18 cellular contexts compared by ENCODE assay signal in the genomic region with DNA sequence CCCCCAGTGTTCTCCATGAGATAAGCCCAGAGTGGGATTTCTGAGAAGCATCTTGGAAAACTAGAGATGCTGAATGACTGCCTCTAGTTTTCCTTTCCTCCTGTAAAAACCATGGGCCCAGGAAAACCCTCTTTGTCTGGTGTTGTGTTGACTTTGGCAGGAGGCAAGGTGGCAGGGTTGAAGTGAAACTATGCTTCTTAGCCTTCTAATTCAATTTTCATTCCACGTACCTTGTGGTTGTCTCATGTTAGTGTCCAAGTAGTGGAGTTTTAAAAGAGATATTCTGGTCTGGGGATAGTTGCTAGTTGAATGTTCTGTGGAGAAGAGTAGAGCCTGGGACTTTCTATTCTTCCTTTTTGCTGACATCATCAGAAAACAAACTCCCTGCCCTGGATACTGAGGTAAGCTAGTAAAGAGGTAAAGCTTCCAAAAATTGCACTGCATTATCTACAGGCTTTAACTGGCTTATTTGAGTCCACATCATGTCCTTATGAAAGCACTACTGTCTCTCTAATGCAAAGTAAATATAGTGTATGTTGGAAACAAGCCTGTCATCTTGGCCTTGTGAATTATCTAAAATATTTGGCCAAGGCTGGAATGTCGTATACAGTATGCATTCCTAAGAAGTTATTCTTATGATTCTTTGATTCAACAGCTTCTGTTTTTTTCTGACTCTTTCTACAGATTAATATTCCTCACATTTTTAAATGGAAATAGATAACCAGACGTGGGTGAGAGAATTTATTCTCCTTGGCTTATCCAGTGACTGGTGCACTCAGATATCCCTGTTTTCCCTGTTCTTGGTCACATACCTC. TPM values are rescaled to one million over a fixed set of nuclear protein-coding genes. Genes with fewer than 3 reads are reported as not detected.
DNase-seq lines count a peak whose midpoint lies in the region; TF ChIP-seq lines count a peak whose summit lies in the region.
"Had no signal": no experiment of that assay in that cellular context is flagged by ENCODE, and none has a peak within 500 bp of the region (broad histone marks: within the 10 kb centered on the region; RNA-seq: fewer than 3 reads in every experiment).

A gene with protein sequence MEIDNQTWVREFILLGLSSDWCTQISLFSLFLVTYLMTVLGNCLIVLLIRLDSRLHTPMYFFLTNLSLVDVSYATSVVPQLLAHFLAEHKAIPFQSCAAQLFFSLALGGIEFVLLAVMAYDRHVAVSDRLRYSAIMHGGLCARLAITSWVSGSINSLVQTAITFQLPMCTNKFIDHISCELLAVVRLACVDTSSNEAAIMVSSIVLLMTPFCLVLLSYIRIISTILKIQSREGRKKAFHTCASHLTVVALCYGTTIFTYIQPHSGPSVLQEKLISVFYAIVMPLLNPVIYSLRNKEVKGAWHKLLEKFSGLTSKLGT (plus strand): TSS at position 708 of the 815 bp plus-strand sequence. CDS start 0 bp downstream, at position 708.

- peak within 1 kb of the TSS; percentile 70 for H3K4me2 ChIP-seq in smooth muscle cell

- peaks cover 4% of the 10 kb centered on the region for H3K4me1 ChIP-seq in smooth muscle cell (ENCODE audit: low read depth)
- H3K4me1 ChIP-seq: thyroid gland had no signal

- H3K27me3 Mint-ChIP-seq in immature natural killer cell (ENCODE audit: low read depth in 3 of 3): peaks cover 1 to 15% (median 4%) of the 10 kb centered on the region in 3 donors

- peaks cover 2 to 11% (median 6%) of the 10 kb centered on the region in 6 donors for H3K9me3 Mint-ChIP-seq in immature natural killer cell
- H3K9me3 Mint-ChIP-seq: T-helper 2 cell treated with Interferon-gamma antibody and Interleukin-4, amounts not matched to agents 5 μg/mL and 100 μg/mL, for 36 hours had no signal

- H3K36me3 ChIP-seq in smooth muscle cell (ENCODE audit: low read depth): no peaks in the 10 kb centered on the region
- H3K36me3 ChIP-seq: thyroid gland had no signal

- H3K27ac Mint-ChIP-seq in immature natural killer cell: no peak within 1 kb of the TSS
- H3K27ac Mint-ChIP-seq: activated B cell treated with CpG ODN at 0.5 μM for 24 hours; activated T-cell treated with anti-CD3 and anti-CD28 coated beads, Interleukin-2, amount 50 U/mL, for 72 hours; naive thymus-derived CD4-positive, alpha-beta T cell; stimulated activated memory B cell treated with anti-CD40 and anti-IgM and Interleukin-4, amounts not matched to agents 10 μg/mL and 1 μg/mL and 100 μg/mL, for 72 hours; T-helper 2 cell treated with Interferon-gamma antibody and Interleukin-4, amounts not matched to agents 5 μg/mL and 100 μg/mL, for 36 hours had no signal

- peak; percentile 51 for DNase-seq in GM04503 (ENCODE audit: low read depth)
- DNase-seq in fibroblast of the aortic adventitia (ENCODE audit: low read depth): peak; percentile 88
- DNase-seq in smooth muscle cell (lab: John Stamatoyannopoulos, UW; ENCODE audit: unreplicated experiment): no peak
- DNase-seq in activated gamma-delta T cell treated with Interleukin-2 at 50 U/mL for 16 hours: no peak
- no peak for DNase-seq in dermis blood vessel endothelial cell
- DNase-seq in immature natural killer cell: no peak
- DNase-seq: activated B cell treated with CpG ODN at 0.5 μM for 24 hours; activated T-cell treated with anti-CD3 and anti-CD28 coated beads, Interleukin-2, amount 50 U/mL, for 72 hours; naive thymus-derived CD4-positive, alpha-beta T cell; NCI-H187 treated with DMSO at 0.1 percent for 48 hours; NCI-H524; SHP77 treated with DMSO at 0.1 percent for 48 hours; thyroid gland had no signal

- TF ChIP-seq CTCF in fibroblast of the aortic adventitia (IDR thresholded peaks at IDR 0.05; ENCODE audit: insufficient read depth, low read length): no peak
- TF ChIP-seq CTCF in smooth muscle cell (IDR thresholded peaks at IDR 0.05; ENCODE audit: borderline replicate concordance, insufficient read depth, poor library complexity, severe bottlenecking): no peak

- no peaks in the 10 kb centered on the region for H3K79me2 ChIP-seq in smooth muscle cell (ENCODE audit: low read depth)

- H3K4me1 Mint-ChIP-seq in immature natural killer cell: no peaks in the 10 kb centered on the region
- H3K4me1 Mint-ChIP-seq: activated B cell treated with CpG ODN at 0.5 μM for 24 hours; stimulated activated memory B cell treated with anti-CD40 and anti-IgM and Interleukin-4, amounts not matched to agents 10 μg/mL and 1 μg/mL and 100 μg/mL, for 72 hours had no signal

- H3K4me3 ChIP-seq in fibroblast of the aortic adventitia (ENCODE audit: low read depth, low read length): no peak within 1 kb of the TSS
- no peak within 1 kb of the TSS for H3K4me3 ChIP-seq in smooth muscle cell
- H3K4me3 ChIP-seq: thyroid gland had no signal

- H3K4me3 Mint-ChIP-seq in immature natural killer cell: no peak within 1 kb of the TSS
- H3K4me3 Mint-ChIP-seq: activated B cell treated with CpG ODN at 0.5 μM for 24 hours; activated T-cell treated with anti-CD3 and anti-CD28 coated beads, Interleukin-2, amount 50 U/mL, for 72 hours; naive thymus-derived CD4-positive, alpha-beta T cell; stimulated activated memory B cell treated with anti-CD40 and anti-IgM and Interleukin-4, amounts not matched to agents 10 μg/mL and 1 μg/mL and 100 μg/mL, for 72 hours; T-helper 2 cell treated with Interferon-gamma antibody and Interleukin-4, amounts not matched to agents 5 μg/mL and 100 μg/mL, for 36 hours had no signal

- 41% methylated on average over 3 of the region's 3 CpGs for WGBS in smooth muscle cell (ENCODE audit: low lambda C conversion rate)

- H3K9ac ChIP-seq in smooth muscle cell (ENCODE audit: low read depth): peak within 1 kb of the TSS; percentile 79

- peaks cover 6% of the 10 kb centered on the region for H3F3A ChIP-seq in smooth muscle cell (ENCODE audit: low read depth)

- no peak within 1 kb of the TSS for H2AFZ ChIP-seq in smooth muscle cell (ENCODE audit: low read depth)

- H3K9me3 ChIP-seq in smooth muscle cell (replicated peaks; ENCODE audit: low read depth): no peaks in the 10 kb centered on the region
- H3K9me3 ChIP-seq: thyroid gland had no signal

- no peaks in the 10 kb centered on the region for H3K27me3 ChIP-seq in smooth muscle cell (ENCODE audit: low read depth)
- H3K27me3 ChIP-seq: thyroid gland had no signal

- no peaks in the 10 kb centered on the region for H4K20me1 ChIP-seq in smooth muscle cell (ENCODE audit: low read depth)

- H3K27ac ChIP-seq in angular gyrus (ENCODE audit: low read depth, low read length): peak within 1 kb of the TSS; percentile 4
- peak within 1 kb of the TSS; percentile 98 for H3K27ac ChIP-seq in smooth muscle cell (ENCODE audit: low read depth)
- H3K27ac ChIP-seq: thyroid gland had no signal

- H3K36me3 Mint-ChIP-seq in immature natural killer cell: no peaks in the 10 kb centered on the region

RNA-seq across cellular contexts. Expression of the gene that starts here (rescaled TPM):
- total RNA-seq in fibroblast of the aortic adventitia (ENCODE audit: low replicate concordance) (not detected in 2 replicates), smooth muscle cell (not detected in 2 replicates), dermis blood vessel endothelial cell (not detected in 2 replicates)
- polyA plus RNA-seq in smooth muscle cell (not detected in 2 replicates), immature natural killer cell (not detected)
- total RNA-seq: activated B cell treated with CpG ODN at 0.5 μM for 24 hours; activated T-cell treated with anti-CD3 and anti-CD28 coated beads, Interleukin-2, amount 50 U/mL, for 72 hours; lung microvascular endothelial cell; naive thymus-derived CD4-positive, alpha-beta T cell; posterior vena cava; thyroid gland had no signal
- polyA plus RNA-seq: naive thymus-derived CD4-positive, alpha-beta T cell had no signal

Comparison
In these comparisons a context has a peak if more than half of its experiments do, and no peak if none do; other contexts are left out.
1. Peak in DNase-seq in fibroblast of the aortic adventitia; RNA of the gene not detected or under 1 TPM.